20 cellular contexts compared by ENCODE assay signal in genomic region chr5:54470191-54470590, GRCh38. TPM values are rescaled to one million over a fixed set of nuclear protein-coding genes. Genes with fewer than 3 reads are reported as not detected.
DNase-seq lines count a peak whose midpoint lies in the region; TF ChIP-seq lines count a peak whose summit lies in the region.
"Had no signal": no experiment of that assay in that cellular context is flagged by ENCODE, and none has a peak within 500 bp of the region (broad histone marks: within the 10 kb centered on the region; RNA-seq: fewer than 3 reads in every experiment).

No MANE protein-coding gene starts in this region.

- DNase-seq in AG08395 (ENCODE audit: low spot score), result peak; percentile 35
- DNase-seq in HFF-Myc (ENCODE audit: extremely low read depth, low read depth), result no peak
- peak; percentile 66 for DNase-seq in choroid plexus epithelial cell (ENCODE audit: low read depth)
- peak; percentile 48 for DNase-seq in myocyte (ENCODE audit: low read depth)
- DNase-seq in NCI-H1436 (lab: John Stamatoyannopoulos, UW), result no peak
- no peak for DNase-seq in colonic mucosa
- no peak for DNase-seq in progenitor cell of endocrine pancreas (ENCODE audit: low spot score, unreplicated experiment)
- no peak for DNase-seq in NCI-H774 (lab: John Stamatoyannopoulos, UW)
- DNase-seq: effector CD8-positive, alpha-beta T cell; hippocampal formation; NCI-H146; NCI-H524; SHP77; stimulated activated CD4-positive, alpha-beta T cell treated with anti-CD3 and anti-CD28 coated beads, Interleukin-4, amount 100 ng/mL, for 1 hour; stimulated activated naive CD8-positive, alpha-beta T cell treated with anti-CD3 and anti-CD28 coated beads, Interleukin-15, Interleukin-2, amounts not matched to agents 100 U/mL and 50 U/mL, for 24 hours had no signal

- TF ChIP-seq CTCF in HFF-Myc (IDR thresholded peaks at IDR 0.05; ENCODE audit: low read depth, low read length, missing control alignments) (no peak), choroid plexus epithelial cell (conservative IDR thresholded peaks at IDR 0.05; ENCODE audit: low read depth, low read length) (no peak), colonic mucosa (IDR thresholded peaks at IDR 0.05) (no peak), progenitor cell of endocrine pancreas (IDR thresholded peaks at IDR 0.05; ENCODE audit: unreplicated experiment) (no peak)

- no peaks in the 10 kb centered on the region for H3K36me3 ChIP-seq in colonic mucosa
- H3K36me3 ChIP-seq: prostate gland had no signal

- H3K27me3 Mint-ChIP-seq in progenitor cell of endocrine pancreas, result no peaks in the 10 kb centered on the region

- H3K9ac ChIP-seq in colonic mucosa (ENCODE audit: low read depth in 2 of 2, low read length in 2 of 2), result no peak overlapping the region

- no peak overlapping the region for H3K4me3 Mint-ChIP-seq in progenitor cell of endocrine pancreas (ENCODE audit: low read depth)
- H3K4me3 Mint-ChIP-seq: CD4-positive, CD25-positive, alpha-beta regulatory T cell had no signal

- H3K27ac ChIP-seq in colonic mucosa, result no peak overlapping the region
- H3K27ac ChIP-seq: prostate gland, VCaP had no signal

- no peaks in the 10 kb centered on the region for H3K9me3 ChIP-seq in colonic mucosa
- H3K9me3 ChIP-seq: prostate gland had no signal

- H3K36me3 Mint-ChIP-seq in progenitor cell of endocrine pancreas (ENCODE audit: insufficient read depth), result no peaks in the 10 kb centered on the region
- H3K36me3 Mint-ChIP-seq: CD4-positive, CD25-positive, alpha-beta regulatory T cell had no signal

- H3K4me3 ChIP-seq in HFF-Myc (replicated peaks; ENCODE audit: low read depth, low read length) (peak overlapping the region; percentile 33), choroid plexus epithelial cell (ENCODE audit: low read depth, low read length) (no peak overlapping the region), colonic mucosa (no peak overlapping the region)
- H3K4me3 ChIP-seq: lung, prostate gland had no signal

- H3K4me1 Mint-ChIP-seq in progenitor cell of endocrine pancreas (ENCODE audit: low read depth), result no peaks in the 10 kb centered on the region

- no peaks in the 10 kb centered on the region for H3K4me1 ChIP-seq in colonic mucosa
- H3K4me1 ChIP-seq: prostate gland had no signal

- intact Hi-C loops in colonic mucosa (cut with DNase I), result no loop called here

- peaks cover 5% of the 10 kb centered on the region for H3K9me3 Mint-ChIP-seq in progenitor cell of endocrine pancreas (ENCODE audit: low read depth)

- H3K27ac Mint-ChIP-seq in progenitor cell of endocrine pancreas, result no peak overlapping the region

- H3K27me3 ChIP-seq in colonic mucosa, result no peaks in the 10 kb centered on the region

RNA-seq across cellular contexts. Expression of gene HSPB3, which starts 14.7 kb away (rescaled TPM):
- total RNA-seq in myocyte (270 and 498 TPM in 2 replicates), colonic mucosa (under 1 TPM in 1 of 2 donors, not detected in 1; 0.77 TPM), progenitor cell of endocrine pancreas (not detected in 2 replicates)
- polyA plus RNA-seq in myocyte (2012), result 104 TPM
- total RNA-seq: CD4-positive, CD25-positive, alpha-beta regulatory T cell; HepG2 had no signal
- polyA plus RNA-seq: CD4-positive, CD25-positive, alpha-beta regulatory T cell; HepG2 had no signal

RNA-seq across cellular contexts. Expression of gene SNX18, which starts 47.4 kb away (rescaled TPM):
- 90.8 and 93.9 TPM in 2 replicates for total RNA-seq in myocyte
- 36.2 TPM for polyA plus RNA-seq in myocyte (2012)
- 10 to 100 TPM; 13.4 to 14.4 TPM for total RNA-seq in colonic mucosa
- 26.3 and 28.6 TPM in 2 replicates for total RNA-seq in progenitor cell of endocrine pancreas

Comparison
In these comparisons a context has a peak if more than half of its experiments do, and no peak if none do; other contexts are left out.
1. DNase-seq: peak in AG08395 (single experiment), choroid plexus epithelial cell (single experiment) and myocyte (single experiment); none in HFF-Myc (single experiment), NCI-H1436 (single experiment), colonic mucosa (single experiment), progenitor cell of endocrine pancreas (single experiment) and NCI-H774 (single experiment).
2. RNA of gene HSPB3, which starts 14.7 kb away (total RNA-seq): 270 to 498 TPM in myocyte; 0.77 TPM in colonic mucosa and not detected in progenitor cell of endocrine pancreas; every median in the first group is over 100 times any median in the second.